Comparison of ENCODE assay signal across 8 cellular contexts in genomic region chr15:65029736-65030208, GRCh38. TPM values are rescaled to one million over a fixed set of nuclear protein-coding genes. Genes with fewer than 3 reads are reported as not detected.
DNase-seq lines count a peak whose midpoint lies in the region; ATAC-seq and TF ChIP-seq lines count a peak whose summit lies in the region.

No MANE protein-coding gene starts in this region.

- H3K4me3 Mint-ChIP-seq in MCF 10A (ENCODE audit: unreplicated experiment): peak overlapping the region; percentile 73
- peak overlapping the region; percentile 79 for H3K4me3 Mint-ChIP-seq in activated naive CD8-positive, alpha-beta T cell

- CTCF ChIA-PET in MCF 10A (lab: Yijun Ruan, JAX): interaction anchor here (0.9 kb wide), 1 partner anchor 150 kb away, joined by 3 read pairs; no protein-coding TSS in a partner anchor
- CTCF ChIA-PET in mammary epithelial cell (lab: Charles Lee; ENCODE audit: low non-redundant PET): no interaction called here

- ATAC-seq in HG03135 (IDR thresholded peaks at IDR 0.05; ENCODE audit: unreplicated experiment): no peak

- H3K36me3 ChIP-seq in mammary epithelial cell (ENCODE audit: insufficient read depth, low read length) (peaks cover 6% of the 10 kb centered on the region), mesenchymal stem cell (ENCODE audit: control insufficient read depth in 1 of 2, insufficient read depth in 2 of 2, low read depth in 1 of 2, low read length in 2 of 2) (peaks cover 0 to 22% of the 10 kb centered on the region in 2 experiments), transverse colon (peaks cover 0 to 14% (median 7%) of the 10 kb centered on the region in 4 donors)

- no peak overlapping the region for H3K4me2 ChIP-seq in mammary epithelial cell (ENCODE audit: insufficient read depth, low read depth, low read length)
- H3K4me2 ChIP-seq in mesenchymal stem cell (ENCODE audit: low read length, poor library complexity, severe bottlenecking): no peak overlapping the region

- no peak overlapping the region for H3K4ac ChIP-seq in mesenchymal stem cell (ENCODE audit: low read depth in 1 of 2, low read length in 2 of 2)

- POLR2A ChIA-PET in MCF 10A (lab: Yijun Ruan, JAX): interaction anchor here (0.7 to 0.9 kb wide), 2 partner anchors 153 to 359 kb away, joined by 3 read pairs; no protein-coding TSS in a partner anchor

- H4K20me1 ChIP-seq in mammary epithelial cell (ENCODE audit: insufficient read depth, low read length): no peaks in the 10 kb centered on the region

- dilution Hi-C loops in mammary epithelial cell (cut with HindIII; ENCODE audit: low sequenced_read_pairs): no loop called here

- no peak overlapping the region for H3K27ac Mint-ChIP-seq in MCF 10A (ENCODE audit: low read depth, unreplicated experiment)
- H3K27ac Mint-ChIP-seq in activated naive CD8-positive, alpha-beta T cell: peak overlapping the region; percentile 16

- no peak for DNase-seq in MCF 10A (ENCODE audit: unreplicated experiment)
- DNase-seq in mammary epithelial cell: no peak
- no peak for DNase-seq in mesenchymal stem cell
- DNase-seq in transverse colon: no peak
- DNase-seq in NCI-H82 treated with DMSO at 0.1 percent for 48 hours (lab: John Stamatoyannopoulos, UW; ENCODE audit: unreplicated experiment): no peak
- no peak for DNase-seq in GM13977 (ENCODE audit: low spot score)

- peaks cover 14% of the 10 kb centered on the region for H3K36me3 Mint-ChIP-seq in MCF 10A (ENCODE audit: insufficient read depth, unreplicated experiment)
- peaks cover 7% of the 10 kb centered on the region for H3K36me3 Mint-ChIP-seq in activated naive CD8-positive, alpha-beta T cell

- H2AFZ ChIP-seq in mammary epithelial cell (ENCODE audit: low read depth, low read length) (no peak overlapping the region), mesenchymal stem cell (ENCODE audit: low read depth, low read length) (no peak overlapping the region)

- H3K4me1 Mint-ChIP-seq in MCF 10A (ENCODE audit: insufficient read depth, unreplicated experiment): peaks cover 22% of the 10 kb centered on the region
- H3K4me1 Mint-ChIP-seq in activated naive CD8-positive, alpha-beta T cell (ENCODE audit: low read depth): peaks cover 28% of the 10 kb centered on the region

- no peak overlapping the region for H3K14ac ChIP-seq in mesenchymal stem cell (ENCODE audit: low read length in 2 of 2)

- no TSS peak for BruUV-seq in MCF 10A (replicated peaks; lab: Mats Ljungman, UMichigan)
- BruUV-seq in mammary epithelial cell (replicated peaks; lab: Mats Ljungman, UMichigan): no TSS peak

- H3K27ac ChIP-seq in mammary epithelial cell (ENCODE audit: insufficient read depth, low read depth, low read length): no peak overlapping the region
- no peak overlapping the region for H3K27ac ChIP-seq in mesenchymal stem cell (ENCODE audit: low read length, poor library complexity, severe bottlenecking)
- peak overlapping the region; percentile 85 to 91 (median 89) for H3K27ac ChIP-seq in transverse colon

- H2BK15ac ChIP-seq in mesenchymal stem cell (ENCODE audit: low read depth, poor library complexity, severe bottlenecking): no peak overlapping the region

- H3K9me3 ChIP-seq in mammary epithelial cell (replicated peaks; ENCODE audit: insufficient read depth, low read length) (no peaks in the 10 kb centered on the region), mesenchymal stem cell (ENCODE audit: control insufficient read depth, low read length) (no peaks in the 10 kb centered on the region), transverse colon (no peaks in the 10 kb centered on the region)

- H3K27me3 Mint-ChIP-seq in MCF 10A (ENCODE audit: insufficient read depth, unreplicated experiment): no peaks in the 10 kb centered on the region
- H3K27me3 Mint-ChIP-seq in activated naive CD8-positive, alpha-beta T cell: peaks cover 5% of the 10 kb centered on the region

- peaks cover 12% of the 10 kb centered on the region for H3K79me1 ChIP-seq in mesenchymal stem cell (replicated peaks; ENCODE audit: low read length, poor library complexity, severe bottlenecking)

- H3K23ac ChIP-seq in mesenchymal stem cell (ENCODE audit: low read length in 2 of 2): no peak overlapping the region

- no peak for TF ChIP-seq POLR2A in transverse colon (IDR thresholded peaks at IDR 0.05)

- no peak for TF ChIP-seq EP300 in transverse colon (IDR thresholded peaks at IDR 0.05; ENCODE audit: low read depth)

- H4K8ac ChIP-seq in mesenchymal stem cell (ENCODE audit: low read length): peak overlapping the region; percentile 62

- H2BK5ac ChIP-seq in mesenchymal stem cell (ENCODE audit: low read depth, low read length, poor library complexity, severe bottlenecking): no peak overlapping the region

- H3K4me3 ChIP-seq in mammary epithelial cell (replicated peaks in 1 of 3; ENCODE audit: insufficient read depth in 1 of 3, low read depth in 2 of 3, low read length in 3 of 3) (no peak overlapping the region), mesenchymal stem cell (ENCODE audit: insufficient read depth in 1 of 2, low read depth in 1 of 2, low read length in 2 of 2) (no peak overlapping the region), transverse colon (peak overlapping the region in 3 of 4 donors; percentile 88 to 98 (median 94))

- no peaks in the 10 kb centered on the region for H3K9me3 Mint-ChIP-seq in MCF 10A (ENCODE audit: unreplicated experiment)
- no peaks in the 10 kb centered on the region for H3K9me3 Mint-ChIP-seq in activated naive CD8-positive, alpha-beta T cell (ENCODE audit: low read depth)

- H2AK5ac ChIP-seq in mesenchymal stem cell (ENCODE audit: low read length, severe bottlenecking): no peak overlapping the region

- intact Hi-C loops in MCF 10A (cut with micrococcal nuclease) (loop anchor here (5.0 kb wide), 1 partner anchor 297 kb away; no protein-coding TSS in a partner anchor), mammary epithelial cell (cut with micrococcal nuclease) (loop anchor here (5.0 kb wide), 1 partner anchor 358 kb away; no protein-coding TSS in a partner anchor), transverse colon (cut with DNase I; ENCODE audit: low total_unique reads) (no loop called here)

- in situ Hi-C loops in mammary epithelial cell (cut with MboI; ENCODE audit: low sequenced_read_pairs in 2 of 2) (loop anchor here (25.0 kb wide), 1 partner anchor 258 kb away; the partner anchor contains the start of genes PARP16 (in 2 of the 2) and RNU5A-1 (in 2 of the 2)), transverse colon (cut with MboI; ENCODE audit: low pct_ligation_motif_present in 1 of 4, low pct_unique_long_range_greater_than_20kb in 1 of 4, low sequenced_read_pairs in 3 of 4) (loop anchor here in 3 of 4 donors (10.0 to 25.0 kb wide), 3 partner anchors 55 to 258 kb away; partner anchors contain the start of genes PARP16 (in 3 of the 3) and RNU5A-1 (in 3 of the 3)), GM13977 (cut with MboI; ENCODE audit: low pct_unique_long_range_greater_than_20kb, low sequenced_read_pairs, unreplicated experiment) (no loop called here)

- no peak overlapping the region for H2BK12ac ChIP-seq in mesenchymal stem cell (ENCODE audit: low read length in 2 of 2)

- 80% methylated on average over 10 of the region's 12 CpGs for WGBS in mammary epithelial cell (ENCODE audit: low coverage, missing lambda C conversion rate)
- WGBS in mesenchymal stem cell: 98% methylated on average over 8 of the region's 12 CpGs
- WGBS in transverse colon (ENCODE audit: low coverage in 1 of 2), 2 donors: 60% methylated on average over 12 of the region's 12 CpGs; no CpG with 5 or more reads in 1 of the 2 donors

- H4K91ac ChIP-seq in mesenchymal stem cell (ENCODE audit: low read length): no peak overlapping the region

- H3K79me2 ChIP-seq in mammary epithelial cell (ENCODE audit: insufficient read depth, low read length): peaks cover 21% of the 10 kb centered on the region

- H3K4me1 ChIP-seq in mammary epithelial cell (ENCODE audit: insufficient read depth, low read length): peaks cover 16% of the 10 kb centered on the region
- peaks cover 11% of the 10 kb centered on the region for H3K4me1 ChIP-seq in mesenchymal stem cell (ENCODE audit: control insufficient read depth, insufficient read depth, low read depth, low read length)
- H3K4me1 ChIP-seq in transverse colon: peaks cover 11 to 26% (median 17%) of the 10 kb centered on the region in 4 donors

- H3K27me3 ChIP-seq in mammary epithelial cell (ENCODE audit: insufficient read depth, low read length) (no peaks in the 10 kb centered on the region), mesenchymal stem cell (ENCODE audit: control insufficient read depth in 1 of 2, insufficient read depth in 1 of 2, low read length in 2 of 2) (peaks cover 0 to 5% of the 10 kb centered on the region in 2 experiments), transverse colon (no peaks in the 10 kb centered on the region)

- H2BK120ac ChIP-seq in mesenchymal stem cell (ENCODE audit: low read depth, low read length): no peak overlapping the region

- TF ChIP-seq CTCF in MCF 10A (IDR thresholded peaks at IDR 0.05; ENCODE audit: unreplicated experiment) (no peak), mammary epithelial cell (conservative IDR thresholded peaks at IDR 0.05 in 1 of 2, IDR thresholded peaks at IDR 0.05 in 1 of 2; ENCODE audit: extremely low read depth in 1 of 2, insufficient read depth in 1 of 2, low read depth in 1 of 2, low read length in 2 of 2) (no peak), transverse colon (IDR thresholded peaks at IDR 0.05) (no peak), GM13977 (IDR thresholded peaks at IDR 0.05; ENCODE audit: extremely low read depth, insufficient read depth, missing control alignments) (no peak)

- H3K9ac ChIP-seq in mammary epithelial cell (ENCODE audit: insufficient read depth, low read length) (no peak overlapping the region), mesenchymal stem cell (ENCODE audit: low read length) (no peak overlapping the region)

- H3K18ac ChIP-seq in mesenchymal stem cell (ENCODE audit: low read depth in 1 of 2, low read length in 2 of 2): no peak overlapping the region

RNA-seq across cellular contexts. Expression of gene MTFMT, which starts 0.3 kb away (rescaled TPM):
- total RNA-seq in MCF 10A (2022) (14.9 and 15.9 TPM in 2 replicates), mammary epithelial cell (10 to 100 TPM; 22.5 to 27.2 TPM), transverse colon (10 to 100 TPM in 3 of 4 donors, 1 to 10 TPM in 1; 9.8 to 40.5 (median 31.0) TPM)
- 14.9 TPM for polyA plus RNA-seq in mammary epithelial cell
- 14.0 TPM for polyA minus RNA-seq in mammary epithelial cell
- 10.6 TPM for polyA plus RNA-seq in mesenchymal stem cell (2013, experiment 1 of 2)
- 10.0 TPM for polyA plus RNA-seq in mesenchymal stem cell (2013, experiment 2 of 2)

RNA-seq across cellular contexts. Expression of gene SLC51B, which starts 15.4 kb away (rescaled TPM):
- total RNA-seq in MCF 10A (2022): not detected in 2 replicates
- not detected for total RNA-seq in mammary epithelial cell
- not detected for polyA plus RNA-seq in mammary epithelial cell
- not detected for polyA minus RNA-seq in mammary epithelial cell
- 0.91 TPM for polyA plus RNA-seq in mesenchymal stem cell (2013, experiment 1 of 2)
- polyA plus RNA-seq in mesenchymal stem cell (2013, experiment 2 of 2): 1.2 TPM
- 100 to 1,000 TPM in 2 of 4 donors, 10 to 100 TPM in 1, 1 to 10 TPM in 1; 3.4 to 150 (median 121) TPM for total RNA-seq in transverse colon

RNA-seq across cellular contexts. Expression of gene RASL12, which starts 38.0 kb away (rescaled TPM):
- total RNA-seq in MCF 10A (2022): not detected in 2 replicates
- total RNA-seq in mammary epithelial cell: not detected
- polyA plus RNA-seq in mammary epithelial cell: 0.09 TPM
- not detected for polyA minus RNA-seq in mammary epithelial cell
- 3.3 TPM for polyA plus RNA-seq in mesenchymal stem cell (2013, experiment 1 of 2)
- 2.9 TPM for polyA plus RNA-seq in mesenchymal stem cell (2013, experiment 2 of 2)
- total RNA-seq in transverse colon: 10 to 100 TPM; 13.9 to 46.8 (median 16.4) TPM

RNA-seq across cellular contexts. Expression of gene SPG21, which starts 40.1 kb away (rescaled TPM):
- total RNA-seq in MCF 10A (2022) (63.1 and 70.4 TPM in 2 replicates), mammary epithelial cell (10 to 100 TPM; 59.1 to 71.7 TPM), transverse colon (10 to 100 TPM; 27.7 to 67.2 (median 53.0) TPM)
- 54.1 TPM for polyA plus RNA-seq in mammary epithelial cell
- polyA minus RNA-seq in mammary epithelial cell: 40.2 TPM
- polyA plus RNA-seq in mesenchymal stem cell (2013, experiment 1 of 2): 90.9 TPM
- 91.6 TPM for polyA plus RNA-seq in mesenchymal stem cell (2013, experiment 2 of 2)

RNA-seq across cellular contexts. Expression of gene KBTBD13, which starts 46.8 kb away (rescaled TPM):
- total RNA-seq in MCF 10A (2022): not detected in 2 replicates
- total RNA-seq in mammary epithelial cell: not detected
- polyA plus RNA-seq in mammary epithelial cell: not detected
- not detected for polyA minus RNA-seq in mammary epithelial cell
- 0.01 TPM for polyA plus RNA-seq in mesenchymal stem cell (2013, experiment 1 of 2)
- polyA plus RNA-seq in mesenchymal stem cell (2013, experiment 2 of 2): 0.01 TPM
- total RNA-seq in transverse colon: not detected

Comparison
In these comparisons a context has a peak if more than half of its experiments do, and no peak if none do; other contexts are left out.
1. H3K27ac ChIP-seq: peak in transverse colon (4 of 4); none in mammary epithelial cell (single experiment) and mesenchymal stem cell (single experiment).
2. H3K4me3 ChIP-seq: peak in transverse colon (3 of 4); none in mammary epithelial cell (0 of 3) and mesenchymal stem cell (0 of 2).
3. RNA of gene RASL12, which starts 38.0 kb away (total RNA-seq): 13.9 to 46.8 TPM in transverse colon; not detected in MCF 10A and not detected in mammary epithelial cell; every median in the first group is over 10 times any median in the second.